ENCODE assay signal across 8 cellular contexts in genomic region chr11:62245271-62245753, GRCh38. TPM values are rescaled to one million over a fixed set of nuclear protein-coding genes. Genes with fewer than 3 reads are reported as not detected.
DNase-seq lines count a peak whose midpoint lies in the region; ATAC-seq and TF ChIP-seq lines count a peak whose summit lies in the region.
"Had no signal": no experiment of that assay in that cellular context is flagged by ENCODE, and none has a peak within 500 bp of the region (broad histone marks: within the 10 kb centered on the region; RNA-seq: fewer than 3 reads in every experiment).

No MANE protein-coding gene starts in this region.

- intact Hi-C loops in colonic mucosa (cut with DNase I) (no loop called here), posterior vena cava (cut with DNase I) (loop anchor here in 1 of 2 donors (2.0 kb wide), 1 partner anchor 49 kb away; no protein-coding TSS in a partner anchor)

- no peak for ATAC-seq in GM18498 (IDR thresholded peaks at IDR 0.05; ENCODE audit: unreplicated experiment)

- no peaks in the 10 kb centered on the region for H3K9me3 ChIP-seq in colonic mucosa

- no peaks in the 10 kb centered on the region for H3K4me1 Mint-ChIP-seq in glutamatergic neuron (ENCODE audit: low read depth, unreplicated experiment)

- no peak overlapping the region for H3K9ac ChIP-seq in colonic mucosa (ENCODE audit: low read depth in 2 of 2, low read length in 2 of 2)

- H3K9me3 Mint-ChIP-seq in glutamatergic neuron (ENCODE audit: unreplicated experiment) = peaks cover 1% of the 10 kb centered on the region

- no peak overlapping the region for H3K27ac ChIP-seq in colonic mucosa

- no peak overlapping the region for H3K4me3 Mint-ChIP-seq in glutamatergic neuron (ENCODE audit: unreplicated experiment)

- peak; percentile 38 for DNase-seq in GM13976 (ENCODE audit: low spot score)
- peak; percentile 33 for DNase-seq in NCI-H69 (lab: John Stamatoyannopoulos, UW)
- DNase-seq in colonic mucosa = peak; percentile 19
- peak; percentile 53 for DNase-seq in renal cortical epithelial cell (ENCODE audit: low read depth)
- no peak for DNase-seq in glutamatergic neuron
- no peak for DNase-seq in posterior vena cava (ENCODE audit: low spot score)

- H3K4me3 ChIP-seq in colonic mucosa = no peak overlapping the region

- no peaks in the 10 kb centered on the region for H3K36me3 ChIP-seq in colonic mucosa

- no peak overlapping the region for H3K27ac Mint-ChIP-seq in glutamatergic neuron (ENCODE audit: unreplicated experiment)

- H3K27me3 Mint-ChIP-seq in glutamatergic neuron (ENCODE audit: unreplicated experiment) = no peaks in the 10 kb centered on the region

- H3K4me1 ChIP-seq in colonic mucosa = no peaks in the 10 kb centered on the region

- no peaks in the 10 kb centered on the region for H3K27me3 ChIP-seq in colonic mucosa

- peaks cover 4% of the 10 kb centered on the region for H3K36me3 Mint-ChIP-seq in glutamatergic neuron (ENCODE audit: unreplicated experiment)

- in situ Hi-C loops in GM13976 (cut with MboI; ENCODE audit: low sequenced_read_pairs, unreplicated experiment) = no loop called here

- TF ChIP-seq CTCF in GM13976 (IDR thresholded peaks at IDR 0.05; ENCODE audit: borderline replicate concordance, control extremely low read depth, extremely low read depth, insufficient read depth, missing control alignments) (no peak), colonic mucosa (IDR thresholded peaks at IDR 0.05) (no peak), glutamatergic neuron (IDR thresholded peaks at IDR 0.05; ENCODE audit: partially characterized antibody, unreplicated experiment) (no peak)

RNA-seq across cellular contexts. Expression of gene SCGB1D2, which starts 3.3 kb away (rescaled TPM):
- not detected for total RNA-seq in colonic mucosa
- total RNA-seq in renal cortical epithelial cell = not detected in 2 replicates
- total RNA-seq in glutamatergic neuron (ENCODE audit: unreplicated experiment) = not detected
- total RNA-seq in posterior vena cava = not detected
- total RNA-seq: osteocyte had no signal

RNA-seq across cellular contexts. Expression of gene SCGB2A2, which starts 24.6 kb away (rescaled TPM):
- total RNA-seq in colonic mucosa (not detected), renal cortical epithelial cell (not detected in 2 replicates), glutamatergic neuron (ENCODE audit: unreplicated experiment) (not detected), posterior vena cava (not detected)
- total RNA-seq: osteocyte had no signal

RNA-seq across cellular contexts. Expression of gene SCGB2A1, which starts 36.8 kb away (rescaled TPM):
- total RNA-seq in colonic mucosa (1 to 10 TPM; 6.1 to 6.7 TPM), renal cortical epithelial cell (not detected in 2 replicates), glutamatergic neuron (ENCODE audit: unreplicated experiment) (not detected), posterior vena cava (not detected)
- total RNA-seq: osteocyte had no signal

RNA-seq across cellular contexts. Expression of gene SCGB1D4, which starts 53.6 kb away (rescaled TPM):
- total RNA-seq in colonic mucosa (not detected), renal cortical epithelial cell (not detected in 2 replicates), glutamatergic neuron (ENCODE audit: unreplicated experiment) (not detected), posterior vena cava (not detected)
- total RNA-seq: osteocyte had no signal

RNA-seq across cellular contexts. Expression of gene SCGB1D1, which starts 55.3 kb away (rescaled TPM):
- not detected for total RNA-seq in colonic mucosa
- not detected in 2 replicates for total RNA-seq in renal cortical epithelial cell
- total RNA-seq in glutamatergic neuron (ENCODE audit: unreplicated experiment) = not detected
- not detected for total RNA-seq in posterior vena cava
- total RNA-seq: osteocyte had no signal

Comparison
In these comparisons a context has a peak if more than half of its experiments do, and no peak if none do; other contexts are left out.
1. DNase-seq: peak in GM13976 (single experiment), NCI-H69 (single experiment), colonic mucosa (single experiment) and renal cortical epithelial cell (single experiment); none in glutamatergic neuron (single experiment) and posterior vena cava (single experiment).